Comparison of ENCODE assay signal across 20 cellular contexts in genomic region chr1:175744833-175745232, GRCh38. TPM values are rescaled to one million over a fixed set of nuclear protein-coding genes. Genes with fewer than 3 reads are reported as not detected.
DNase-seq lines count a peak whose midpoint lies in the region; FAIRE-seq and TF ChIP-seq lines count a peak whose summit lies in the region.
"Had no signal": no experiment of that assay in that cellular context is flagged by ENCODE, and none has a peak within 500 bp of the region (broad histone marks: within the 10 kb centered on the region; RNA-seq: fewer than 3 reads in every experiment).

No MANE protein-coding gene starts in this region.

- H2BK20ac ChIP-seq in H9 (ENCODE audit: low read depth, low read length, poor library complexity, severe bottlenecking), result no peak overlapping the region

- H3K56ac ChIP-seq in H9 (ENCODE audit: insufficient read length, low read depth, low read length), result no peak overlapping the region

- TF ChIP-seq CTCF in AG04450 (IDR thresholded peaks at IDR 0.05; ENCODE audit: low read depth, low read length) (peak; percentile 25), H9 (conservative IDR thresholded peaks at IDR 0.05) (peak; percentile 54), astrocyte (IDR thresholded peaks at IDR 0.05; ENCODE audit: insufficient read depth, low read depth, low read length) (peak; percentile 20), mesothelial cell of epicardium (IDR thresholded peaks at IDR 0.05; ENCODE audit: unreplicated experiment) (peak; percentile 71)

- DNase-seq in AG04450 (ENCODE audit: low read depth, low spot score), result no peak
- no peak for DNase-seq in H9
- no peak for DNase-seq in astrocyte (ENCODE audit: low read depth)
- no peak for DNase-seq in mesothelial cell of epicardium (ENCODE audit: low spot score in 2 of 2, unreplicated experiment in 2 of 2)
- DNase-seq in NCI-H774 (lab: John Stamatoyannopoulos, UW), result no peak
- DNase-seq in T-helper 9 cell, result no peak
- no peak for DNase-seq in activated effector memory CD4-positive, alpha-beta T cell treated with anti-CD3 and anti-CD28 coated beads, Interleukin-2, amount 50 U/mL, for 16 hours
- no peak for DNase-seq in HAP-1 (ENCODE audit: low spot score in 2 of 2)
- DNase-seq: activated naive CD4-positive, alpha-beta T cell treated with anti-CD3 and anti-CD28 coated beads, Interleukin-2, amount 10 ng/mL, durations not matched to agents 7 days and 5 days; activated T-cell treated with anti-CD3 and anti-CD28 coated beads for 4 hours; hippocampal formation; kidney glomerular epithelial cell; midbrain; NCI-H1105 treated with DMSO at 0.1 percent for 48 hours; occipital lobe; sigmoid colon; SJCRH30; stimulated activated CD4-positive, alpha-beta T cell treated with anti-CD3 and anti-CD28 coated beads, Interleukin-2, amount 100 ng/mL, for 48 hours had no signal

- H3K79me1 ChIP-seq in H9 (ENCODE audit: insufficient read depth, low read depth, low read length, poor library complexity, severe bottlenecking), result no peaks in the 10 kb centered on the region

- H3K4me1 ChIP-seq in H9 (ENCODE audit: insufficient read depth, low read length), result 0 out of 2 replicates have a peak, but pooled peaks cover 3% of the 10 kb centered on the region
- H3K4me1 ChIP-seq in astrocyte (ENCODE audit: insufficient read depth, low read length), result no peaks in the 10 kb centered on the region
- H3K4me1 ChIP-seq in HAP-1, result no peaks in the 10 kb centered on the region
- H3K4me1 ChIP-seq: sigmoid colon, SJCRH30 had no signal

- in situ Hi-C loops in HAP-1 (cut with MboI; ENCODE audit: low sequenced_read_pairs), result no loop called here

- H3K27me3 Mint-ChIP-seq in H9 (ENCODE audit: low read depth), result peaks cover 82% of the 10 kb centered on the region
- peaks cover 48% of the 10 kb centered on the region for H3K27me3 Mint-ChIP-seq in astrocyte (ENCODE audit: low read depth, unreplicated experiment)
- peaks cover 77% of the 10 kb centered on the region for H3K27me3 Mint-ChIP-seq in mesothelial cell of epicardium (ENCODE audit: low read depth)

- no peaks in the 10 kb centered on the region for H3K36me3 Mint-ChIP-seq in H9 (ENCODE audit: insufficient read depth in 1 of 3, low read depth in 3 of 3)
- no peaks in the 10 kb centered on the region for H3K36me3 Mint-ChIP-seq in astrocyte (ENCODE audit: low read depth, unreplicated experiment)
- H3K36me3 Mint-ChIP-seq in mesothelial cell of epicardium, result no peaks in the 10 kb centered on the region
- H3K36me3 Mint-ChIP-seq: activated naive CD4-positive, alpha-beta T cell treated with anti-CD3 and anti-CD28 coated beads, Interleukin-2, amount 10 ng/mL, durations not matched to agents 7 days and 5 days; brain had no signal

- no peaks in the 10 kb centered on the region for H3K23me2 ChIP-seq in H9 (ENCODE audit: insufficient read length, low read depth, low read length, poor library complexity, severe bottlenecking)

- H3K4me1 Mint-ChIP-seq in H9 (peaks cover 19 to 20% of the 10 kb centered on the region in 2 experiments), astrocyte (ENCODE audit: low read depth, unreplicated experiment) (peaks cover 10% of the 10 kb centered on the region), mesothelial cell of epicardium (no peaks in the 10 kb centered on the region)
- H3K4me1 Mint-ChIP-seq: activated naive CD4-positive, alpha-beta T cell treated with anti-CD3 and anti-CD28 coated beads, Interleukin-2, amount 10 ng/mL, durations not matched to agents 7 days and 5 days had no signal

- no peaks in the 10 kb centered on the region for H4K20me1 ChIP-seq in H9 (ENCODE audit: control insufficient read depth, insufficient read depth, insufficient read length)
- H4K20me1 ChIP-seq in astrocyte (ENCODE audit: insufficient read depth, low read length), result no peaks in the 10 kb centered on the region

- H3K36me3 ChIP-seq in astrocyte (ENCODE audit: insufficient read depth, low read length) (no peaks in the 10 kb centered on the region), HAP-1 (replicated peaks) (no peaks in the 10 kb centered on the region)
- H3K36me3 ChIP-seq: sigmoid colon, SJCRH30 had no signal

- H3K4me3 ChIP-seq in AG04450 (ENCODE audit: low read depth, low read length) (no peak overlapping the region), astrocyte (ENCODE audit: insufficient read depth, low read depth, low read length) (no peak overlapping the region), HAP-1 (no peak overlapping the region)
- H3K4me3 ChIP-seq: sigmoid colon, SJCRH30 had no signal

- WGBS in H9 (ENCODE audit: extremely low coverage, insufficient read length, low lambda C conversion rate), result no CpG with 5 or more reads among the region's 1 CpG

- no peak for FAIRE-seq in astrocyte (lab: Jason Lieb, UNC)

- H3K27ac ChIP-seq in AG04450 (ENCODE audit: low read depth, low read length) (no peak overlapping the region), H9 (ENCODE audit: insufficient read length, low read depth, low read length) (no peak overlapping the region), astrocyte (ENCODE audit: low read depth, low read length) (no peak overlapping the region)
- H3K27ac ChIP-seq: sigmoid colon, SJCRH30 had no signal

- H3K79me2 ChIP-seq in H9 (ENCODE audit: insufficient read depth, low read length), result no peaks in the 10 kb centered on the region
- no peaks in the 10 kb centered on the region for H3K79me2 ChIP-seq in astrocyte (ENCODE audit: insufficient read depth, low read length)

- H2BK12ac ChIP-seq in H9 (ENCODE audit: insufficient read length, low read depth, low read length), result no peak overlapping the region

- CTCF ChIA-PET in AG04450 (lab: Charles Lee), result interaction anchor here (1.5 to 2.4 kb wide), 5 partner anchors 12 to 590 kb away, joined by 3 to 11 read pairs (median 6); no protein-coding TSS in a partner anchor

- no peak overlapping the region for H3T11ph ChIP-seq in H9 (ENCODE audit: low read length)

- no peak overlapping the region for H4K8ac ChIP-seq in H9 (replicated peaks; ENCODE audit: insufficient read length, low read depth, low read length)

- H3K4me2 ChIP-seq in H9 (ENCODE audit: insufficient read depth, insufficient read length, low read length) (no peak overlapping the region), astrocyte (ENCODE audit: low read length) (no peak overlapping the region)

- H3K18ac ChIP-seq in H9 (ENCODE audit: insufficient read length, low read depth, low read length), result no peak overlapping the region

- no peak overlapping the region for H2BK5ac ChIP-seq in H9 (ENCODE audit: insufficient read length, low read length)

- no peaks in the 10 kb centered on the region for H3K9me3 Mint-ChIP-seq in H9
- peaks cover 2% of the 10 kb centered on the region for H3K9me3 Mint-ChIP-seq in astrocyte (ENCODE audit: unreplicated experiment)
- no peaks in the 10 kb centered on the region for H3K9me3 Mint-ChIP-seq in mesothelial cell of epicardium
- H3K9me3 Mint-ChIP-seq: activated naive CD4-positive, alpha-beta T cell treated with anti-CD3 and anti-CD28 coated beads, Interleukin-2, amount 10 ng/mL, durations not matched to agents 7 days and 5 days had no signal

- no peak overlapping the region for H3K14ac ChIP-seq in H9 (ENCODE audit: insufficient read depth, low read length)

- H3K27me3 ChIP-seq in AG04450 (ENCODE audit: control insufficient read depth, insufficient read depth, low read length) (no peaks in the 10 kb centered on the region), H9 (ENCODE audit: insufficient read depth, low read length) (no peaks in the 10 kb centered on the region), astrocyte (ENCODE audit: insufficient read depth, low read length) (no peaks in the 10 kb centered on the region), HAP-1 (ENCODE audit: low read depth) (no peaks in the 10 kb centered on the region; the same call in 1 of the 2 replicates)
- H3K27me3 ChIP-seq: SJCRH30 had no signal

- H4K5ac ChIP-seq in H9 (ENCODE audit: insufficient read length, low read depth, low read length), result no peak overlapping the region

- POLR2A ChIA-PET in AG04450 (lab: Yijun Ruan, JAX), result no interaction called here

- H3K9ac ChIP-seq in H9 (ENCODE audit: extremely low read depth, insufficient read length, low read length), result no peak overlapping the region
- no peak overlapping the region for H3K9ac ChIP-seq in astrocyte (ENCODE audit: low read length)

- no peak overlapping the region for H3K4me3 Mint-ChIP-seq in H9
- no peak overlapping the region for H3K4me3 Mint-ChIP-seq in astrocyte (ENCODE audit: unreplicated experiment)
- no peak overlapping the region for H3K4me3 Mint-ChIP-seq in mesothelial cell of epicardium
- H3K4me3 Mint-ChIP-seq: activated naive CD4-positive, alpha-beta T cell treated with anti-CD3 and anti-CD28 coated beads, Interleukin-2, amount 10 ng/mL, durations not matched to agents 7 days and 5 days; B cell; brain had no signal

- H4K91ac ChIP-seq in H9 (ENCODE audit: insufficient read length, low read depth, low read length), result no peak overlapping the region

- no peak overlapping the region for H2BK120ac ChIP-seq in H9 (ENCODE audit: low read depth, low read length, poor library complexity, severe bottlenecking)

- no peaks in the 10 kb centered on the region for H3K9me3 ChIP-seq in AG04450 (ENCODE audit: control insufficient read depth, insufficient read depth, low read length)
- no peaks in the 10 kb centered on the region for H3K9me3 ChIP-seq in H9 (ENCODE audit: control insufficient read depth, low read depth, low read length)
- no peaks in the 10 kb centered on the region for H3K9me3 ChIP-seq in astrocyte (ENCODE audit: insufficient read depth, low read depth, low read length)
- no peaks in the 10 kb centered on the region for H3K9me3 ChIP-seq in HAP-1
- H3K9me3 ChIP-seq: sigmoid colon, SJCRH30 had no signal

- H2AFZ ChIP-seq in H9 (ENCODE audit: low read length) (no peak overlapping the region), astrocyte (ENCODE audit: low read depth, low read length) (no peak overlapping the region)

- H2AK5ac ChIP-seq in H9 (ENCODE audit: insufficient read length, low read length), result no peak overlapping the region

- no peak overlapping the region for H2BK15ac ChIP-seq in H9 (ENCODE audit: low read depth, low read length)

- H3K27ac Mint-ChIP-seq in H9 (no peak overlapping the region), astrocyte (ENCODE audit: unreplicated experiment) (no peak overlapping the region), mesothelial cell of epicardium (no peak overlapping the region)
- H3K27ac Mint-ChIP-seq: activated naive CD4-positive, alpha-beta T cell treated with anti-CD3 and anti-CD28 coated beads, Interleukin-2, amount 10 ng/mL, durations not matched to agents 7 days and 5 days; B cell had no signal

- no peak overlapping the region for H3K4ac ChIP-seq in H9 (ENCODE audit: low read depth, low read length)

- no peak overlapping the region for H3K23ac ChIP-seq in H9 (ENCODE audit: insufficient read length, low read depth, low read length)

RNA-seq across cellular contexts. Expression of gene TNR, which starts 1.4 kb away (rescaled TPM):
- polyA plus RNA-seq in AG04450 (2011; rRNA removed), result not detected in 2 replicates
- not detected in 2 replicates for polyA minus RNA-seq in AG04450 (2011; rRNA and poly(A)+ RNA removed)
- total RNA-seq in H9 (2021) (0.02 TPM in 1 of 2 replicates, not detected in the other), astrocyte (not detected in 2 replicates), mesothelial cell of epicardium (not detected in 3 replicates)
- total RNA-seq: SJCRH30 had no signal

Comparison
In these comparisons a context has a peak if more than half of its experiments do, and no peak if none do; other contexts are left out.
1. CTCF ChIP-seq: peak in every context shown above with its lines; median percentile 71 in mesothelial cell of epicardium; 54 in H9; 25 in AG04450; 20 in astrocyte.